Comparison of ENCODE assay signal across 1 cellular context in genomic region chr20:63502671-63503172, GRCh38.
TF ChIP-seq lines count a peak whose summit lies in the region.

No MANE protein-coding gene starts in this region.

TF ChIP-seq in SK-N-SH treated with all-trans-retinoic acid at 6 μM for 48 hours, 23 proteins besides CTCF, POLR2A, EP300 and RAD21 (continued from another document):
- TF ChIP-seq, protein P1, sequence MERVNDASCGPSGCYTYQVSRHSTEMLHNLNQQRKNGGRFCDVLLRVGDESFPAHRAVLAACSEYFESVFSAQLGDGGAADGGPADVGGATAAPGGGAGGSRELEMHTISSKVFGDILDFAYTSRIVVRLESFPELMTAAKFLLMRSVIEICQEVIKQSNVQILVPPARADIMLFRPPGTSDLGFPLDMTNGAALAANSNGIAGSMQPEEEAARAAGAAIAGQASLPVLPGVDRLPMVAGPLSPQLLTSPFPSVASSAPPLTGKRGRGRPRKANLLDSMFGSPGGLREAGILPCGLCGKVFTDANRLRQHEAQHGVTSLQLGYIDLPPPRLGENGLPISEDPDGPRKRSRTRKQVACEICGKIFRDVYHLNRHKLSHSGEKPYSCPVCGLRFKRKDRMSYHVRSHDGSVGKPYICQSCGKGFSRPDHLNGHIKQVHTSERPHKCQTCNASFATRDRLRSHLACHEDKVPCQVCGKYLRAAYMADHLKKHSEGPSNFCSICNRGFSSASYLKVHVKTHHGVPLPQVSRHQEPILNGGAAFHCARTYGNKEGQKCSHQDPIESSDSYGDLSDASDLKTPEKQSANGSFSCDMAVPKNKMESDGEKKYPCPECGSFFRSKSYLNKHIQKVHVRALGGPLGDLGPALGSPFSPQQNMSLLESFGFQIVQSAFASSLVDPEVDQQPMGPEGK (CRISPR knock-in tag; IDR thresholded peaks at IDR 0.05; ENCODE audit: borderline replicate concordance), result no peak
- TF ChIP-seq PPARA (CRISPR knock-in tag; IDR thresholded peaks at IDR 0.05; ENCODE audit: borderline replicate concordance) (no peak), CREB5 (CRISPR knock-in tag; IDR thresholded peaks at IDR 0.05; ENCODE audit: low read depth) (no peak), BACH2 (CRISPR knock-in tag; IDR thresholded peaks at IDR 0.05; ENCODE audit: borderline replicate concordance) (no peak)
